19 cellular contexts compared by ENCODE assay signal in the genomic region with DNA sequence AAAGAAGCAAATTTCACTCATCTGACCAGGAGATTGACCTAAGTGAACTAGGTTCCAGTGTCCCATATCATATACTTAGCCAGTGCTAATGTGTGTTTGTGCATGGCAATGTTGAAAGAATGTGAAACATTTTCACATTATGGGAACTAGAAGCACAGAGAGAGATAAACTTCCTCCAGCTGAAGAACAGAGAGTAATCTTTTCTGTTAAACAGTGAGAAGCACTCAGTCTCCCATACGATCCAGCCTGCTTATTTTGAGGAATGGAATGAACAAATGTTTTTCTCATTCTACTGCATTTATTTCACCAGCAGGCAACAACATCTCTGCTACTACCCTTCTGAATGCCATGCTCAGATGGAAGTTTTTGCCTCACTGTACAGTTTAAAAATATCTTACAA.
DNase-seq lines count a peak whose midpoint lies in the region; FAIRE-seq and TF ChIP-seq lines count a peak whose summit lies in the region.
"Had no signal": no experiment of that assay in that cellular context is flagged by ENCODE, and none has a peak within 500 bp of the region (broad histone marks: within the 10 kb centered on the region; RNA-seq: fewer than 3 reads in every experiment).

No MANE protein-coding gene starts in this region.

- H3K27ac Mint-ChIP-seq in astrocyte (ENCODE audit: unreplicated experiment) = peak overlapping the region; percentile 2
- H3K27ac Mint-ChIP-seq: CD14-positive monocyte; CD8-positive, alpha-beta T cell had no signal

- H4K20me1 ChIP-seq in astrocyte (ENCODE audit: insufficient read depth, low read length) = no peaks in the 10 kb centered on the region

- DNase-seq in astrocyte (ENCODE audit: low read depth) (no peak), choroid plexus epithelial cell (ENCODE audit: low read depth) (peak; percentile 5), mesenchymal stem cell (peak; percentile 58), middle frontal gyrus (ENCODE audit: extremely low spot score, low spot score) (no peak), NCI-H1694 (lab: John Stamatoyannopoulos, UW) (no peak), MG63 (no peak), ACHN (no peak)
- DNase-seq: CD8-positive, alpha-beta T cell; COR-L47; DMS153; DMS79 treated with DMSO at 0.1 percent for 48 hours; GDM1; GOT3 had no signal

- H3K4ac ChIP-seq in mesenchymal stem cell (ENCODE audit: low read depth in 1 of 2, low read length in 2 of 2) = no peak overlapping the region

- H3K4me1 ChIP-seq in astrocyte (ENCODE audit: insufficient read depth, low read length) (no peaks in the 10 kb centered on the region), mesenchymal stem cell (ENCODE audit: control insufficient read depth, insufficient read depth, low read depth, low read length) (no peaks in the 10 kb centered on the region)
- H3K4me1 ChIP-seq: A549 had no signal

- H3K18ac ChIP-seq in mesenchymal stem cell (ENCODE audit: low read depth in 1 of 2, low read length in 2 of 2) = no peak overlapping the region

- no peak overlapping the region for H4K91ac ChIP-seq in mesenchymal stem cell (ENCODE audit: low read length)

- H3K9me3 ChIP-seq in astrocyte (ENCODE audit: insufficient read depth, low read depth, low read length) (no peaks in the 10 kb centered on the region), mesenchymal stem cell (ENCODE audit: control insufficient read depth, low read length) (no peaks in the 10 kb centered on the region), MG63 (no peaks in the 10 kb centered on the region)
- H3K9me3 ChIP-seq: A549, HAP-1 had no signal

- H3K14ac ChIP-seq in mesenchymal stem cell (ENCODE audit: low read length in 2 of 2) = no peak overlapping the region

- H3K79me1 ChIP-seq in mesenchymal stem cell (replicated peaks; ENCODE audit: low read length, poor library complexity, severe bottlenecking) = no peaks in the 10 kb centered on the region

- H3K4me3 ChIP-seq in astrocyte (ENCODE audit: insufficient read depth, low read depth, low read length) (no peak overlapping the region), choroid plexus epithelial cell (ENCODE audit: low read depth, low read length) (no peak overlapping the region), mesenchymal stem cell (ENCODE audit: insufficient read depth in 1 of 2, low read depth in 1 of 2, low read length in 2 of 2) (no peak overlapping the region), MG63 (no peak overlapping the region)
- H3K4me3 ChIP-seq: A549, HAP-1 had no signal

- H3K23ac ChIP-seq in mesenchymal stem cell (ENCODE audit: low read length in 2 of 2) = no peak overlapping the region

- H2BK12ac ChIP-seq in mesenchymal stem cell (ENCODE audit: low read length in 2 of 2) = no peak overlapping the region

- H3K27ac ChIP-seq in astrocyte (ENCODE audit: low read depth, low read length) = no peak overlapping the region
- no peak overlapping the region for H3K27ac ChIP-seq in mesenchymal stem cell (ENCODE audit: low read length, poor library complexity, severe bottlenecking)
- H3K27ac ChIP-seq: A549 had no signal

- H2BK15ac ChIP-seq in mesenchymal stem cell (ENCODE audit: low read depth, poor library complexity, severe bottlenecking) = no peak overlapping the region

- no peak overlapping the region for H2BK120ac ChIP-seq in mesenchymal stem cell (ENCODE audit: low read depth, low read length)

- no peak overlapping the region for H3K4me3 Mint-ChIP-seq in astrocyte (ENCODE audit: unreplicated experiment)
- H3K4me3 Mint-ChIP-seq: CD14-positive monocyte; CD8-positive, alpha-beta T cell had no signal

- H3K27me3 Mint-ChIP-seq in astrocyte (ENCODE audit: low read depth, unreplicated experiment) = no peaks in the 10 kb centered on the region

- H3K4me1 Mint-ChIP-seq in astrocyte (ENCODE audit: low read depth, unreplicated experiment) = peaks cover 18% of the 10 kb centered on the region

- H3K9ac ChIP-seq in astrocyte (ENCODE audit: low read length) (no peak overlapping the region), mesenchymal stem cell (ENCODE audit: low read length) (no peak overlapping the region)

- TF ChIP-seq CTCF in astrocyte (IDR thresholded peaks at IDR 0.05; ENCODE audit: insufficient read depth, low read depth, low read length) (no peak), choroid plexus epithelial cell (conservative IDR thresholded peaks at IDR 0.05; ENCODE audit: low read depth, low read length) (no peak)

- no peaks in the 10 kb centered on the region for H3K79me2 ChIP-seq in astrocyte (ENCODE audit: insufficient read depth, low read length)

- no peaks in the 10 kb centered on the region for H3K36me3 ChIP-seq in astrocyte (ENCODE audit: insufficient read depth, low read length)
- no peaks in the 10 kb centered on the region for H3K36me3 ChIP-seq in mesenchymal stem cell (ENCODE audit: control insufficient read depth in 1 of 2, insufficient read depth in 2 of 2, low read depth in 1 of 2, low read length in 2 of 2)
- H3K36me3 ChIP-seq in MG63 = no peaks in the 10 kb centered on the region
- H3K36me3 ChIP-seq: HAP-1 had no signal

- H3K27me3 ChIP-seq in astrocyte (ENCODE audit: insufficient read depth, low read length) (no peaks in the 10 kb centered on the region), mesenchymal stem cell (ENCODE audit: control insufficient read depth in 1 of 2, insufficient read depth in 1 of 2, low read length in 2 of 2) (no peaks in the 10 kb centered on the region), MG63 (no peaks in the 10 kb centered on the region)

- no peaks in the 10 kb centered on the region for H3K36me3 Mint-ChIP-seq in astrocyte (ENCODE audit: low read depth, unreplicated experiment)
- H3K36me3 Mint-ChIP-seq: CD14-positive monocyte; CD8-positive, alpha-beta T cell had no signal

- no peak overlapping the region for H2AFZ ChIP-seq in astrocyte (ENCODE audit: low read depth, low read length)
- no peak overlapping the region for H2AFZ ChIP-seq in mesenchymal stem cell (ENCODE audit: low read depth, low read length)

- no peak overlapping the region for H4K8ac ChIP-seq in mesenchymal stem cell (ENCODE audit: low read length)

- no peak for FAIRE-seq in astrocyte (lab: Jason Lieb, UNC)
- FAIRE-seq: A549, D721Med, GM12892, GM19239 had no signal

- H2AK5ac ChIP-seq in mesenchymal stem cell (ENCODE audit: low read length, severe bottlenecking) = no peak overlapping the region

- H3K4me2 ChIP-seq in astrocyte (ENCODE audit: low read length) (no peak overlapping the region), mesenchymal stem cell (ENCODE audit: low read length, poor library complexity, severe bottlenecking) (no peak overlapping the region)
- H3K4me2 ChIP-seq: A549 had no signal

- H2BK5ac ChIP-seq in mesenchymal stem cell (ENCODE audit: low read depth, low read length, poor library complexity, severe bottlenecking) = no peak overlapping the region

- in situ Hi-C loops in ACHN (cut with HindIII; ENCODE audit: low pct_ligation_motif_present, low pct_unique_long_range_greater_than_20kb, low sequenced_read_pairs) = no loop called here

- no peaks in the 10 kb centered on the region for H3K9me3 Mint-ChIP-seq in astrocyte (ENCODE audit: unreplicated experiment)
- H3K9me3 Mint-ChIP-seq: CD8-positive, alpha-beta T cell had no signal

- whole genome bisulfite sequencing in mesenchymal stem cell = 0% methylated on average over 1 of the region's 1 CpG

Comparison
In these comparisons a context has a peak if more than half of its experiments do, and no peak if none do; other contexts are left out.
1. DNase-seq: peak in choroid plexus epithelial cell (single experiment) and mesenchymal stem cell (single experiment); none in astrocyte (single experiment), middle frontal gyrus (single experiment), NCI-H1694 (single experiment), MG63 (single experiment) and ACHN (single experiment).